Comparison of ENCODE assay signal across 24 cellular contexts in the genomic region with DNA sequence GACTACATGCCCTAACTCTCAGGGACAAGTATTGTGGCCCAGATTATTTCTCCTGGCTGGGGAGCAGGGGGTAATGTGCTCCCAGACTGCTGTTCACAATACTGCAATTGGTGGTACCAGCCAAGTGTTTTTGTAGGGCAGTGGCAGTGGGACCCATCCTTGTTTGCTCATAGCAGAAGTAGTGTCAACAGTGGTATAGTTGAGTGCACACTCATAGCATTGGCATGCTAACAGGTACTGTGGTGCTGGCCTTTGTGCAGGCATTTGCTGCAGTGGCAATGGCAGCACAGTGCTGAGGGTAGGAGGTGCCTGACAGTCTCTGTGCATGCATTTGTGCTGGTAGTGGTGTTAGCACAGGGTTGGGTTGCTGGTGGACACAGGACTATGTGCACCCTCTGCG.
A peak's percentile ranks its signal among the peaks of the same experiment; 100 is the strongest.
DNase-seq lines count a peak whose midpoint lies in the region; ATAC-seq, FAIRE-seq and TF ChIP-seq lines count a peak whose summit lies in the region.
"Had no signal": no experiment of that assay in that cellular context is flagged by ENCODE, and none has a peak within 500 bp of the region (broad histone marks: within the 10 kb centered on the region; RNA-seq: fewer than 3 reads in every experiment).

No MANE protein-coding gene starts in this region.

- H3K36me3 ChIP-seq in kidney (ENCODE audit: control insufficient read depth in 1 of 2, insufficient read depth in 2 of 2, low read length in 2 of 2), result no peaks in the 10 kb centered on the region
- H3K36me3 ChIP-seq in trophoblast cell (ENCODE audit: control insufficient read depth in 1 of 2, insufficient read depth in 2 of 2, low read length in 2 of 2), result no peaks in the 10 kb centered on the region
- H3K36me3 ChIP-seq: BLaER1 had no signal

- no CpG with 5 or more reads among the region's 1 CpG for WGBS in trophoblast cell (ENCODE audit: extremely low coverage, insufficient coverage, insufficient read length)

- no peak for FAIRE-seq in kidney (lab: Jason Lieb, UNC)
- FAIRE-seq: A204.1, D721Med, G401.6, GM12892, GM19239, H1 had no signal

- no peak overlapping the region for H4K91ac ChIP-seq in trophoblast cell (ENCODE audit: low read depth, low read length)

- H2BK12ac ChIP-seq in trophoblast cell (ENCODE audit: low read length), result no peak overlapping the region

- H3K36me3 Mint-ChIP-seq in stimulated activated effector memory CD8-positive, alpha-beta T cell treated with anti-CD3 and anti-CD28 coated beads, Interleukin-12 subunit alpha, Interleukin-12 subunit beta, amount 100 ng/mL, for 72 hours, result no peaks in the 10 kb centered on the region
- H3K36me3 Mint-ChIP-seq: CD4-positive, CD25-positive, alpha-beta regulatory T cell; CD8-positive, alpha-beta memory T cell had no signal

- no peak overlapping the region for H3K4me2 ChIP-seq in trophoblast cell (ENCODE audit: low read length)
- H3K4me2 ChIP-seq: BLaER1 had no signal

- H4K12ac ChIP-seq in trophoblast cell (ENCODE audit: low read depth, low read length), result no peak overlapping the region

- TF ChIP-seq CTCF in kidney (IDR thresholded peaks at IDR 0.05; ENCODE audit: borderline replicate concordance, extremely low read depth, insufficient read depth), result no peak

- no peak overlapping the region for H3K4me3 Mint-ChIP-seq in stimulated activated effector memory CD8-positive, alpha-beta T cell treated with anti-CD3 and anti-CD28 coated beads, Interleukin-12 subunit alpha, Interleukin-12 subunit beta, amount 100 ng/mL, for 72 hours
- H3K4me3 Mint-ChIP-seq: B cell; CD4-positive, CD25-positive, alpha-beta regulatory T cell; CD8-positive, alpha-beta memory T cell had no signal

- no peak overlapping the region for H2BK120ac ChIP-seq in trophoblast cell (ENCODE audit: insufficient read depth, low read length, poor library complexity)

- no peak overlapping the region for H3K9ac ChIP-seq in kidney (ENCODE audit: low read length in 2 of 2)
- H3K9ac ChIP-seq in trophoblast cell (ENCODE audit: low read length), result no peak overlapping the region
- H3K9ac ChIP-seq: BLaER1, GM23248 had no signal

- no peaks in the 10 kb centered on the region for H3K4me1 ChIP-seq in kidney (ENCODE audit: control insufficient read depth in 1 of 2, insufficient read depth in 1 of 2, low read depth in 1 of 2, low read length in 2 of 2)
- no peaks in the 10 kb centered on the region for H3K4me1 ChIP-seq in trophoblast cell (ENCODE audit: control insufficient read depth in 1 of 2, insufficient read depth in 2 of 2, low read length in 2 of 2)
- H3K4me1 ChIP-seq: BLaER1 had no signal

- H3K9me3 ChIP-seq in kidney (ENCODE audit: control insufficient read depth in 1 of 2, low read length in 2 of 2) (no peaks in the 10 kb centered on the region), trophoblast cell (ENCODE audit: insufficient read depth, low read depth, low read length) (no peaks in the 10 kb centered on the region)

- no peak overlapping the region for H3K23ac ChIP-seq in trophoblast cell (ENCODE audit: low read length)

- H3K27me3 ChIP-seq in trophoblast cell (ENCODE audit: insufficient read depth, low read length), result no peaks in the 10 kb centered on the region

- no peaks in the 10 kb centered on the region for H3K4me1 Mint-ChIP-seq in stimulated activated effector memory CD8-positive, alpha-beta T cell treated with anti-CD3 and anti-CD28 coated beads, Interleukin-12 subunit alpha, Interleukin-12 subunit beta, amount 100 ng/mL, for 72 hours
- H3K4me1 Mint-ChIP-seq: B cell; CD4-positive, CD25-positive, alpha-beta regulatory T cell; CD8-positive, alpha-beta memory T cell had no signal

- no peak overlapping the region for H3K27ac Mint-ChIP-seq in stimulated activated effector memory CD8-positive, alpha-beta T cell treated with anti-CD3 and anti-CD28 coated beads, Interleukin-12 subunit alpha, Interleukin-12 subunit beta, amount 100 ng/mL, for 72 hours
- H3K27ac Mint-ChIP-seq: B cell; CD4-positive, CD25-positive, alpha-beta regulatory T cell; CD8-positive, alpha-beta memory T cell had no signal

- no peak overlapping the region for H4K8ac ChIP-seq in trophoblast cell (ENCODE audit: low read depth, low read length)

- no peak for ATAC-seq in HG03521 (IDR thresholded peaks at IDR 0.05; ENCODE audit: unreplicated experiment)
- ATAC-seq in HG03139 (IDR thresholded peaks at IDR 0.05; ENCODE audit: unreplicated experiment), result no peak
- no peak for ATAC-seq in stimulated activated effector memory CD8-positive, alpha-beta T cell treated with anti-CD3 and anti-CD28 coated beads, Interleukin-12 subunit alpha, Interleukin-12 subunit beta, amount 100 ng/mL, for 72 hours

- no peak overlapping the region for H3K18ac ChIP-seq in trophoblast cell (ENCODE audit: low read length)

- intact Hi-C loops in kidney (cut with DNase I), result no loop called here

- H2BK5ac ChIP-seq in trophoblast cell (ENCODE audit: low read depth, low read length, poor library complexity), result no peak overlapping the region

- no peak overlapping the region for H3K4me3 ChIP-seq in kidney (ENCODE audit: low read length in 2 of 2)
- no peak overlapping the region for H3K4me3 ChIP-seq in trophoblast cell (ENCODE audit: low read depth, low read length)
- H3K4me3 ChIP-seq: BLaER1, GM23248 had no signal

- peaks cover 4% of the 10 kb centered on the region for H3K9me3 Mint-ChIP-seq in stimulated activated effector memory CD8-positive, alpha-beta T cell treated with anti-CD3 and anti-CD28 coated beads, Interleukin-12 subunit alpha, Interleukin-12 subunit beta, amount 100 ng/mL, for 72 hours

- DNase-seq in activated CD8-positive, alpha-beta memory T cell treated with anti-CD3 and anti-CD28 coated beads for 24 hours, result peak; percentile 37
- DNase-seq in activated CD8-positive, alpha-beta memory T cell treated with anti-CD3 and anti-CD28 coated beads, Interleukin-2, amount 50 U/mL, for 48 hours, result no peak
- DNase-seq in kidney, result peak; percentile 19
- DNase-seq in trophoblast cell, result peak; percentile 7 to 59
- no peak for DNase-seq in stimulated activated effector memory CD8-positive, alpha-beta T cell treated with anti-CD3 and anti-CD28 coated beads, Interleukin-12 subunit alpha, Interleukin-12 subunit beta, amount 100 ng/mL, for 72 hours (ENCODE audit: low spot score in 2 of 2)
- DNase-seq: CD4-positive, CD25-positive, alpha-beta regulatory T cell; CD8-positive, alpha-beta memory T cell; DMS 273 treated with DMSO at 0.1 percent for 48 hours; DND-41; GM23248; H7; HCEC 1CT had no signal

- H2AFZ ChIP-seq in trophoblast cell (ENCODE audit: insufficient read depth, low read length, poor library complexity), result no peak overlapping the region
- H2AFZ ChIP-seq: GM23248 had no signal

- H2AK5ac ChIP-seq in trophoblast cell (ENCODE audit: low read length), result no peak overlapping the region

- no peak overlapping the region for H3K14ac ChIP-seq in trophoblast cell (ENCODE audit: low read length)

- H3K79me1 ChIP-seq in trophoblast cell (ENCODE audit: low read length), result no peaks in the 10 kb centered on the region

- no peaks in the 10 kb centered on the region for H3K79me2 ChIP-seq in trophoblast cell (ENCODE audit: control insufficient read depth, insufficient read depth, low read length, poor library complexity)

- no peak overlapping the region for H3K4ac ChIP-seq in trophoblast cell (ENCODE audit: low read depth, low read length)

- H3K27ac ChIP-seq in kidney (ENCODE audit: low read depth in 2 of 2, low read length in 2 of 2), result no peak overlapping the region
- H3K27ac ChIP-seq in trophoblast cell (ENCODE audit: low read depth, low read length), result no peak overlapping the region
- H3K27ac ChIP-seq: 22Rv1, BLaER1, C4-2B, GM23248 had no signal

Comparison
In these comparisons a context has a peak if more than half of its experiments do, and no peak if none do; other contexts are left out.
1. DNase-seq: peak in activated CD8-positive, alpha-beta memory T cell treated with anti-CD3 and anti-CD28 coated beads for 24 hours (single experiment), kidney (single experiment) and trophoblast cell (2 of 2); none in activated CD8-positive, alpha-beta memory T cell treated with anti-CD3 and anti-CD28 coated beads, Interleukin-2, amount 50 U/mL, for 48 hours (single experiment) and stimulated activated effector memory CD8-positive, alpha-beta T cell treated with anti-CD3 and anti-CD28 coated beads, Interleukin-12 subunit alpha, Interleukin-12 subunit beta, amount 100 ng/mL, for 72 hours (0 of 2).